ENCODE assay signal across 14 cellular contexts in the genomic region with DNA sequence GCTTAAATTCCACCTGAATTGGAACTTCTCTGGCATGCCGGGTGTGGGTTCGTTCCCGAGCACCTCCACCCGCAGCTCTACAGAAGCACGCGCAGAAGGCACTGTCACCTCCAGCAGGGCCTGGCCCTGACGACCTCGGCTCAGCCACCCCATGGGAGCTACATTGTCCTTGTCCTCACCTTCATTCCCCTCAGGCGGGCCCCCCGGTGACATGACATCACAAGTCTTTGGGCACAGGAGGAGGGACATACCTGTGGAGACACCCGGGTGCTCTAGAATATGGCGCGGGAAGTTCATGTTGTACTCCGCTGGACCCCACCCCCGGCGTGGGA. TPM values are rescaled to one million over a fixed set of nuclear protein-coding genes. Genes with fewer than 3 reads are reported as not detected.
DNase-seq lines count a peak whose midpoint lies in the region; ATAC-seq, FAIRE-seq and TF ChIP-seq lines count a peak whose summit lies in the region.
"Had no signal": no experiment of that assay in that cellular context is flagged by ENCODE, and none has a peak within 500 bp of the region (broad histone marks: within the 10 kb centered on the region; RNA-seq: fewer than 3 reads in every experiment).

No MANE protein-coding gene starts in this region.

- TF ChIP-seq POLR2A in GM12891 (IDR thresholded peaks at IDR 0.05; ENCODE audit: low read depth, low read length) (no peak), H54 (IDR thresholded peaks at IDR 0.05; ENCODE audit: low read depth, low read length) (no peak)

- H3K4me1 Mint-ChIP-seq in stimulated activated effector memory CD8-positive, alpha-beta T cell treated with anti-CD3 and anti-CD28 coated beads, Interleukin-12 subunit alpha, Interleukin-12 subunit beta, amount 100 ng/mL, for 72 hours = no peaks in the 10 kb centered on the region

- peak overlapping the region; percentile 35 for H3K4me3 Mint-ChIP-seq in stimulated activated effector memory CD8-positive, alpha-beta T cell treated with anti-CD3 and anti-CD28 coated beads, Interleukin-12 subunit alpha, Interleukin-12 subunit beta, amount 100 ng/mL, for 72 hours
- H3K4me3 Mint-ChIP-seq: mesothelial cell of epicardium, nephron progenitor cell had no signal

- peak overlapping the region; percentile 18; the same call in 1 of the 2 replicates for H3K27ac ChIP-seq in KMS-11
- H3K27ac ChIP-seq in caudate nucleus (ENCODE audit: low read depth, low read length) = peak overlapping the region; percentile 21

- no peaks in the 10 kb centered on the region for H4K20me1 ChIP-seq in KMS-11 (ENCODE audit: insufficient read depth)

- no peaks in the 10 kb centered on the region for H3K27me3 ChIP-seq in KMS-11 (ENCODE audit: insufficient read depth, low read depth)

- no peaks in the 10 kb centered on the region for H3K36me3 Mint-ChIP-seq in stimulated activated effector memory CD8-positive, alpha-beta T cell treated with anti-CD3 and anti-CD28 coated beads, Interleukin-12 subunit alpha, Interleukin-12 subunit beta, amount 100 ng/mL, for 72 hours
- H3K36me3 Mint-ChIP-seq: activated naive CD4-positive, alpha-beta T cell treated with anti-CD3 and anti-CD28 coated beads, Interleukin-2, amount 50 U/mL, for 72 hours; mesothelial cell of epicardium had no signal

- no peaks in the 10 kb centered on the region for H3K36me3 ChIP-seq in KMS-11 (ENCODE audit: insufficient read depth)

- H2AFZ ChIP-seq in KMS-11 (ENCODE audit: low read depth) = no peak overlapping the region

- FAIRE-seq in GM12891 (lab: Jason Lieb, UNC) = peak; percentile 31
- FAIRE-seq in H54 (lab: Jason Lieb, UNC) = no peak

- no peak overlapping the region for H3K9ac ChIP-seq in KMS-11

- no peak overlapping the region for H3K4me3 ChIP-seq in KMS-11 (IDR thresholded peaks at IDR 0.05; ENCODE audit: insufficient read depth, low read depth, low read length)

- no peak overlapping the region for H3K27ac Mint-ChIP-seq in stimulated activated effector memory CD8-positive, alpha-beta T cell treated with anti-CD3 and anti-CD28 coated beads, Interleukin-12 subunit alpha, Interleukin-12 subunit beta, amount 100 ng/mL, for 72 hours
- H3K27ac Mint-ChIP-seq: activated T-cell treated with anti-CD3 and anti-CD28 coated beads, Interleukin-2, amount 50 U/mL, for 72 hours; mesothelial cell of epicardium; nephron progenitor cell had no signal

- no peaks in the 10 kb centered on the region for H3K9me3 Mint-ChIP-seq in stimulated activated effector memory CD8-positive, alpha-beta T cell treated with anti-CD3 and anti-CD28 coated beads, Interleukin-12 subunit alpha, Interleukin-12 subunit beta, amount 100 ng/mL, for 72 hours
- H3K9me3 Mint-ChIP-seq: activated naive CD4-positive, alpha-beta T cell treated with anti-CD3 and anti-CD28 coated beads, Interleukin-2, amount 50 U/mL, for 72 hours; activated T-cell treated with anti-CD3 and anti-CD28 coated beads, Interleukin-2, amount 50 U/mL, for 72 hours; mesothelial cell of epicardium; nephron progenitor cell; stimulated activated naive CD8-positive, alpha-beta T cell treated with anti-CD3 and anti-CD28 coated beads, Interleukin-15, amount 100 ng/mL, for 72 hours had no signal

- no peaks in the 10 kb centered on the region for H3K79me2 ChIP-seq in KMS-11 (ENCODE audit: insufficient read depth, low read depth)

- DNase-seq in GM12891 (ENCODE audit: insufficient read length, low spot score) = no peak
- DNase-seq in caudate nucleus (lab: John Stamatoyannopoulos, UW) = no peak
- DNase-seq in stimulated activated effector memory CD8-positive, alpha-beta T cell treated with anti-CD3 and anti-CD28 coated beads, Interleukin-12 subunit alpha, Interleukin-12 subunit beta, amount 100 ng/mL, for 72 hours (ENCODE audit: low spot score in 2 of 2) = no peak
- no peak for DNase-seq in NCI-H226
- no peak for DNase-seq in activated gamma-delta T cell (lab: John Stamatoyannopoulos, UW)
- DNase-seq in H54 (ENCODE audit: insufficient read length, low spot score) = no peak
- DNase-seq: cerebellar nuclear complex had no signal

- peak overlapping the region; percentile 49; the same call in 1 of the 2 replicates for H3K4me2 ChIP-seq in KMS-11

- peaks cover 8% of the 10 kb centered on the region for H3K4me1 ChIP-seq in KMS-11 (ENCODE audit: low read depth, poor library complexity, severe bottlenecking)

- ATAC-seq in stimulated activated effector memory CD8-positive, alpha-beta T cell treated with anti-CD3 and anti-CD28 coated beads, Interleukin-12 subunit alpha, Interleukin-12 subunit beta, amount 100 ng/mL, for 72 hours = no peak
- no peak for ATAC-seq in HG02885 (IDR thresholded peaks at IDR 0.05; ENCODE audit: poor library complexity, unreplicated experiment)

- no peak for TF ChIP-seq CTCF in KMS-11 (conservative IDR thresholded peaks at IDR 0.05; ENCODE audit: low read depth, low read length)

TF ChIP-seq in GM12891, 5 proteins besides CTCF, POLR2A, EP300 and RAD21:
- TF ChIP-seq TAF1 (IDR thresholded peaks at IDR 0.05; ENCODE audit: low read depth, low read length) (no peak), POU2F2 (IDR thresholded peaks at IDR 0.05; ENCODE audit: low read depth, low read length) (no peak), POLR2AphosphoS5 (IDR thresholded peaks at IDR 0.05; ENCODE audit: low read depth, low read length) (no peak), PAX5 (IDR thresholded peaks at IDR 0.05; ENCODE audit: insufficient read depth, low read length, severe bottlenecking) (no peak), SPI1 (IDR thresholded peaks at IDR 0.05; ENCODE audit: low read depth, low read length) (no peak)

RNA-seq across cellular contexts. Expression of a gene that starts 37.4 kb away (rescaled TPM):
- polyA plus RNA-seq in GM12891 (2012; ENCODE audit: low read depth, missing spikeins) = 0.19 TPM
